Comparison of ENCODE assay signal across 2 cellular contexts in the genomic region with DNA sequence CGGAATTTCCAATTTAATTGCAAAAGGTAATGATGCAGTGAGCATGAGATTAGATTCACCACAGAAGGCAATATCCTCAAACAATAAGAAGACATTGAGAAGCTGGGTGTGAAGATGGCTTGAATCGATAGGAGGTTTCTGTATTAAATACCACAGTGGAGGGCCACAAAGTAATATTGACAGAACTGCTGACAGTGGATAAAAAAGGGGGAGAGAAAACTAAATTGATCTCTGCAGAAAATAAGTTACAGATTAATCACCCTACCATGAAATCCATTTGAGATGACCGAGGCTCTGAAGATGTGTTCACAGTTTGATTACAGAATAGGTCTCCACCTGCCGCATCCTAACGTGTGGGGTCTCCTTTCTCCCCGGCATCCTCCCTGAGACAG.
TF ChIP-seq lines count a peak whose summit lies in the region.

No MANE protein-coding gene starts in this region.

TF ChIP-seq in HepG2, 621 proteins besides CTCF, POLR2A, EP300 and RAD21:
- TF ChIP-seq MAFK (conservative IDR thresholded peaks at IDR 0.05 in 1 of 2, IDR thresholded peaks at IDR 0.05 in 1 of 2; ENCODE audit: low read length in 2 of 2) (peak; percentile 56 to 71; a peak in 3 of 4 replicates), U2AF2 (IDR thresholded peaks at IDR 0.05; ENCODE audit: low read depth, low read length) (no peak), MAFF (IDR thresholded peaks at IDR 0.05; ENCODE audit: low read depth, low read length) (peak; percentile 55; the same call in 1 of the 2 replicates)

TF ChIP-seq in K562, 482 proteins besides CTCF, POLR2A, EP300 and RAD21 (continued from another document):
- TF ChIP-seq, protein P1, sequence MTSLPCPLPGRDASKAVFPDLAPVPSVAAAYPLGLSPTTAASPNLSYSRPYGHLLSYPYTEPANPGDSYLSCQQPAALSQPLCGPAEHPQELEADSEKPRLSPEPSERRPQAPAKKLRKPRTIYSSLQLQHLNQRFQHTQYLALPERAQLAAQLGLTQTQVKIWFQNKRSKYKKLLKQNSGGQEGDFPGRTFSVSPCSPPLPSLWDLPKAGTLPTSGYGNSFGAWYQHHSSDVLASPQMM (CRISPR knock-in tag; IDR thresholded peaks at IDR 0.05): no peak
- TF ChIP-seq CHD1 (IDR thresholded peaks at IDR 0.05; ENCODE audit: low read length): no peak
- no peak for TF ChIP-seq POLR2G (IDR thresholded peaks at IDR 0.05; ENCODE audit: low read depth, low read length)
